In genomic region chr17:83084214-83084613, GRCh38 we compare ENCODE assay signal across 8 cellular contexts. TPM values are rescaled to one million over a fixed set of nuclear protein-coding genes. Genes with fewer than 3 reads are reported as not detected.
A peak's percentile ranks its signal among the peaks of the same experiment; 100 is the strongest.
DNase-seq lines count a peak whose midpoint lies in the region; ATAC-seq, FAIRE-seq and TF ChIP-seq lines count a peak whose summit lies in the region.

No MANE protein-coding gene starts in this region.

- H3K36me3 ChIP-seq in H1 (ENCODE audit: control insufficient read depth in 2 of 4, insufficient read depth in 4 of 4, low read length in 3 of 4): no peaks in the 10 kb centered on the region
- no peaks in the 10 kb centered on the region for H3K36me3 ChIP-seq in parathyroid adenoma (ENCODE audit: control insufficient read depth, insufficient read depth, low read length)

- no peaks in the 10 kb centered on the region; the same call in 1 of the 2 replicates for H3K23me2 ChIP-seq in H1 (ENCODE audit: low read depth, low read length)

- peak overlapping the region; percentile 67; the same call in 1 of the 2 replicates for H2AK5ac ChIP-seq in H1 (ENCODE audit: low read depth, low read length)

- FAIRE-seq in H1 (lab: Jason Lieb, UNC): no peak

- POLR2A ChIA-PET in H1 (lab: Charles Lee; ENCODE audit: partially characterized antibody): interaction anchor here (1.1 to 2.4 kb wide), 5 partner anchors 7 to 22 kb away, joined by 3 to 7 read pairs (median 5); no protein-coding TSS in a partner anchor

- H3K18ac ChIP-seq in H1 (ENCODE audit: extremely low read depth, low read length): peak overlapping the region; percentile 60

- no peak overlapping the region for H3K23ac ChIP-seq in H1 (ENCODE audit: insufficient read length)

- 85% methylated on average over 8 of the region's 9 CpGs; no CpG with 5 or more reads in 1 of the 2 experiments for WGBS in H1 (ENCODE audit: extremely low coverage in 1 of 2, insufficient coverage in 1 of 2, insufficient read length in 1 of 2, insufficient replicate concordance in 2 of 2, low coverage in 1 of 2, low lambda C conversion rate in 2 of 2, missing lambda C conversion rate in 1 of 2), 2 experiments

- H2AFZ ChIP-seq in H1 (ENCODE audit: low read length): no peak overlapping the region
- no peak overlapping the region for H2AFZ ChIP-seq in parathyroid adenoma

- TF ChIP-seq POLR2A in H1 (IDR thresholded peaks at IDR 0.05; ENCODE audit: control extremely low read depth in 1 of 2, low read depth in 2 of 2, low read length in 2 of 2): no peak

- H2BK15ac ChIP-seq in H1 (ENCODE audit: low read length): no peak overlapping the region

- peak overlapping the region; percentile 87; the same call in 1 of the 2 replicates for H4K8ac ChIP-seq in H1 (ENCODE audit: extremely low read depth, insufficient read depth, low read length)

- no peak for ATAC-seq in HG03159 (IDR thresholded peaks at IDR 0.05; ENCODE audit: unreplicated experiment)

- CTCF ChIA-PET in H1 (lab: Charles Lee; ENCODE audit: partially characterized antibody): interaction anchor here (0.5 to 1.6 kb wide), 4 partner anchors 11 to 636 kb away, joined by 3 to 8 read pairs (median 3); no protein-coding TSS in a partner anchor

- H3K79me2 ChIP-seq in H1 (ENCODE audit: control insufficient read depth in 1 of 2, insufficient read depth in 2 of 2, low read length in 2 of 2) (peaks cover 0 to 29% of the 10 kb centered on the region in 2 experiments; a peak in 2 of 4 replicates), parathyroid adenoma (peaks cover 61% of the 10 kb centered on the region)

- H3K36me3 Mint-ChIP-seq in IgD-negative memory B cell: no peaks in the 10 kb centered on the region

- peak overlapping the region; percentile 77; the same call in 1 of the 2 replicates for H2BK12ac ChIP-seq in H1 (ENCODE audit: low read depth, low read length)

- H3K4me2 ChIP-seq in H1 (ENCODE audit: insufficient read depth in 1 of 2, low read depth in 2 of 2, low read length in 2 of 2) (peak overlapping the region; percentile 22 to 66; a peak in 2 of 4 replicates), parathyroid adenoma (ENCODE audit: low read length) (peak overlapping the region; percentile 88)

- TF ChIP-seq RAD21 in H1 (IDR thresholded peaks at IDR 0.05 in 1 of 2, conservative IDR thresholded peaks at IDR 0.05 in 1 of 2; ENCODE audit: low read depth in 2 of 2, low read length in 2 of 2): no peak

- no peaks in the 10 kb centered on the region for H3K27me3 Mint-ChIP-seq in IgD-negative memory B cell

- peak overlapping the region in 2 of 4 donors; percentile 58 to 96 for H3K4me3 Mint-ChIP-seq in IgD-negative memory B cell

- H3K27me3 ChIP-seq in H1 (replicated peaks in 1 of 4; ENCODE audit: control insufficient read depth in 3 of 4, extremely low read depth in 1 of 4, insufficient read depth in 3 of 4, low read length in 3 of 4): peaks cover 0 to 19% (median 12%) of the 10 kb centered on the region in 4 experiments; a peak in 5 of 7 replicates
- H3K27me3 ChIP-seq in parathyroid adenoma (ENCODE audit: control insufficient read depth, insufficient read depth, low read length): no peaks in the 10 kb centered on the region

- peak overlapping the region; percentile 40; the same call in 1 of the 2 replicates for H2BK5ac ChIP-seq in H1 (ENCODE audit: low read depth, low read length)

- no peak overlapping the region for H4K91ac ChIP-seq in H1 (replicated peaks; ENCODE audit: insufficient read length, low read length)

- H3K4me1 ChIP-seq in H1 (replicated peaks in 1 of 4; ENCODE audit: control insufficient read depth in 3 of 4, insufficient read depth in 4 of 4, low read length in 3 of 4) (peaks cover 7 to 40% (median 22%) of the 10 kb centered on the region in 4 experiments), parathyroid adenoma (peaks cover 65% of the 10 kb centered on the region)

- H3K56ac ChIP-seq in H1 (replicated peaks; ENCODE audit: insufficient read length, low read depth, low read length): no peak overlapping the region

- H3K27ac Mint-ChIP-seq in IgD-negative memory B cell: peak overlapping the region in 2 of 3 donors; percentile 39 to 88

- H3K9me3 ChIP-seq in H1 (ENCODE audit: insufficient read depth in 2 of 2, low read depth in 1 of 2, low read length in 1 of 2) (no peaks in the 10 kb centered on the region), parathyroid adenoma (ENCODE audit: control insufficient read depth, low read length) (no peaks in the 10 kb centered on the region)

- peaks cover 10% of the 10 kb centered on the region; the same call in 1 of the 2 replicates for H3K79me1 ChIP-seq in H1 (ENCODE audit: low read depth, low read length)

- no peak for DNase-seq in AG09309 (ENCODE audit: low read depth)
- DNase-seq in H1 (ENCODE audit: low read depth in 1 of 2, low spot score in 2 of 2): no peak
- no peak for DNase-seq in NCI-H2227 treated with DMSO at 0.1 percent for 48 hours (lab: John Stamatoyannopoulos, UW)
- DNase-seq in UCSD-AML1 (lab: John Stamatoyannopoulos, UW; ENCODE audit: unreplicated experiment): no peak
- no peak for DNase-seq in DMS53 (lab: John Stamatoyannopoulos, UW)

- H3K27ac ChIP-seq in H1 (ENCODE audit: low read depth, low read length) (peak overlapping the region; percentile 42; the same call in 1 of the 2 replicates), parathyroid adenoma (peak overlapping the region; percentile 97)

- no peaks in the 10 kb centered on the region for H3K9me3 Mint-ChIP-seq in IgD-negative memory B cell

- H3K4me1 Mint-ChIP-seq in IgD-negative memory B cell: peaks cover 19 to 23% (median 21%) of the 10 kb centered on the region in 3 donors

- H3K14ac ChIP-seq in H1 (ENCODE audit: insufficient read length): no peak overlapping the region

- no peak overlapping the region for H2BK20ac ChIP-seq in H1 (ENCODE audit: low read length)

- no peak overlapping the region for H4K5ac ChIP-seq in H1 (ENCODE audit: insufficient read length, low read depth, low read length)

- no peak overlapping the region for H3K4ac ChIP-seq in H1 (replicated peaks; ENCODE audit: insufficient read length, low read depth, low read length)

- TF ChIP-seq CTCF in AG09309 (IDR thresholded peaks at IDR 0.05; ENCODE audit: control insufficient read depth, insufficient read depth, low read depth, low read length, missing control alignments) (no peak), H1 (IDR thresholded peaks at IDR 0.05; ENCODE audit: control extremely low read depth in 1 of 3, insufficient read depth in 1 of 3, low read depth in 1 of 3, low read length in 3 of 3) (no peak), parathyroid adenoma (IDR thresholded peaks at IDR 0.05) (no peak)

- H3K9ac ChIP-seq in H1 (replicated peaks in 1 of 4; ENCODE audit: extremely low read depth in 1 of 4, low read depth in 3 of 4, low read length in 3 of 4): no peak overlapping the region; a peak in 1 of 7 replicates
- H3K9ac ChIP-seq in parathyroid adenoma: no peak overlapping the region

- peaks cover 11 to 17% of the 10 kb centered on the region in 2 experiments for H4K20me1 ChIP-seq in H1 (replicated peaks in 1 of 2; ENCODE audit: control insufficient read depth in 1 of 2, insufficient read depth in 2 of 2, low read length in 2 of 2)

- peak overlapping the region; percentile 21 for H3K4me3 ChIP-seq in AG09309 (ENCODE audit: control insufficient read depth, low read depth, low read length)
- H3K4me3 ChIP-seq in H1 (ENCODE audit: extremely low read depth in 1 of 4, insufficient read depth in 2 of 4, low read depth in 3 of 4, low read length in 4 of 4): no peak overlapping the region; a peak in 1 of 8 replicates
- H3K4me3 ChIP-seq in parathyroid adenoma (ENCODE audit: low read depth, low read length): peak overlapping the region; percentile 82

- H2BK120ac ChIP-seq in H1 (replicated peaks; ENCODE audit: low read depth, low read length): no peak overlapping the region

- no peak for TF ChIP-seq EP300 in H1 (IDR thresholded peaks at IDR 0.05; ENCODE audit: borderline replicate concordance in 1 of 2, low read depth in 2 of 2, low read length in 2 of 2)

TF ChIP-seq in H1, 55 proteins besides CTCF, POLR2A, EP300 and RAD21 (continues in another document):
- TF ChIP-seq BCL11A (IDR thresholded peaks at IDR 0.05; ENCODE audit: low read depth in 2 of 2, low read length in 2 of 2): no peak
- TF ChIP-seq ASH2L (IDR thresholded peaks at IDR 0.05; ENCODE audit: low read length): peak; percentile 1
- no peak for TF ChIP-seq SP2 (IDR thresholded peaks at IDR 0.05; ENCODE audit: low read length)
- no peak for TF ChIP-seq NANOG (IDR thresholded peaks at IDR 0.05; ENCODE audit: insufficient read depth, low read depth, low read length, poor library complexity, severe bottlenecking)
- TF ChIP-seq KDM4A (IDR thresholded peaks at IDR 0.05; ENCODE audit: low read depth, low read length, severe bottlenecking): no peak
- TF ChIP-seq, protein P1, sequence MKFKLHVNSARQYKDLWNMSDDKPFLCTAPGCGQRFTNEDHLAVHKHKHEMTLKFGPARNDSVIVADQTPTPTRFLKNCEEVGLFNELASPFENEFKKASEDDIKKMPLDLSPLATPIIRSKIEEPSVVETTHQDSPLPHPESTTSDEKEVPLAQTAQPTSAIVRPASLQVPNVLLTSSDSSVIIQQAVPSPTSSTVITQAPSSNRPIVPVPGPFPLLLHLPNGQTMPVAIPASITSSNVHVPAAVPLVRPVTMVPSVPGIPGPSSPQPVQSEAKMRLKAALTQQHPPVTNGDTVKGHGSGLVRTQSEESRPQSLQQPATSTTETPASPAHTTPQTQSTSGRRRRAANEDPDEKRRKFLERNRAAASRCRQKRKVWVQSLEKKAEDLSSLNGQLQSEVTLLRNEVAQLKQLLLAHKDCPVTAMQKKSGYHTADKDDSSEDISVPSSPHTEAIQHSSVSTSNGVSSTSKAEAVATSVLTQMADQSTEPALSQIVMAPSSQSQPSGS (IDR thresholded peaks at IDR 0.05; ENCODE audit: low read length): no peak
- TF ChIP-seq HDAC6 (IDR thresholded peaks at IDR 0.05; ENCODE audit: low read depth, low read length): no peak
- no peak for TF ChIP-seq KDM5A (IDR thresholded peaks at IDR 0.05; ENCODE audit: low read length)
- no peak for TF ChIP-seq SIRT6 (IDR thresholded peaks at IDR 0.05; ENCODE audit: low read length)

RNA-seq across cellular contexts. Expression of gene METRNL, which starts 4.8 kb away (rescaled TPM):
- polyA plus RNA-seq in IgD-negative memory B cell: 2.1 TPM
- 13.9 and 14.2 TPM in 2 replicates for total RNA-seq in H1 (2021; fragmentation: NEBNext Ultra II Directional; extraction: Animal tissue kit (Norgen Biotek cat#: 25700))
- polyA plus RNA-seq in H1 (2011; rRNA removed): 13.9 and 26.0 TPM in 2 replicates
- 16.2 TPM for polyA plus RNA-seq in H1 (2011; cell fraction: cytosol; rRNA removed)
- 27.6 TPM for polyA plus RNA-seq in H1 (2011; cell fraction: nucleus; rRNA removed)
- 5.7 to 17.3 TPM (median 16.0 TPM) in 4 replicates for polyA plus RNA-seq in H1 (2012, experiment 1 of 2)
- polyA plus RNA-seq in H1 (2012, experiment 2 of 2): 8.4 TPM
- 10.6 TPM for polyA plus RNA-seq in H1 (2013, experiment 1 of 2)
- polyA plus RNA-seq in H1 (2013, experiment 2 of 2): 10.9 TPM
- polyA minus RNA-seq in H1 (2011; rRNA and poly(A)+ RNA removed): 5.7 and 6.2 TPM in 2 replicates
- 16.7 TPM for polyA minus RNA-seq in H1 (2011; cell fraction: cytosol; rRNA and poly(A)+ RNA removed)
- polyA minus RNA-seq in H1 (2011; cell fraction: nucleus; rRNA and poly(A)+ RNA removed): 12.1 TPM

Comparison
In these comparisons a context has a peak if more than half of its experiments do, and no peak if none do; other contexts are left out.
1. H3K4me3 ChIP-seq: peak in AG09309 (single experiment) and parathyroid adenoma (single experiment); none in H1 (0 of 4).